15 cellular contexts compared by ENCODE assay signal in genomic region chr12:131598717-131599116, GRCh38.
"Had no signal": no experiment of that assay in that cellular context is flagged by ENCODE, and none has a peak within 500 bp of the region (broad histone marks: within the 10 kb centered on the region; RNA-seq: fewer than 3 reads in every experiment).

No MANE protein-coding gene starts in this region.

- H3K27ac Mint-ChIP-seq: activated naive CD8-positive, alpha-beta T cell; activated T-helper 1 cell treated with anti-CD3 and anti-CD28 coated beads, Interleukin-12 subunit alpha, Interleukin-12 subunit beta, Interleukin-2, Interleukin-4 antibody, amounts not matched to agents 30 ng/mL and 10 ng/mL and 1 ng/mL, durations not matched to agents 14 hours and 24 hours and 36 hours; mesothelial cell of epicardium had no signal

- H3K4me2 ChIP-seq: hepatocyte had no signal

- H3K27ac ChIP-seq: hepatocyte, psoas muscle, suprapubic skin, transverse colon, uterus, VCaP had no signal

- H3K36me3 ChIP-seq: suprapubic skin, transverse colon, uterus had no signal

- H2AFZ ChIP-seq: hepatocyte had no signal

- H3K4me3 Mint-ChIP-seq: activated naive CD8-positive, alpha-beta T cell; activated T-helper 1 cell treated with anti-CD3 and anti-CD28 coated beads, Interleukin-12 subunit alpha, Interleukin-12 subunit beta, Interleukin-2, Interleukin-4 antibody, amounts not matched to agents 30 ng/mL and 10 ng/mL and 1 ng/mL, durations not matched to agents 14 hours and 24 hours and 36 hours; mesothelial cell of epicardium; stimulated activated naive CD8-positive, alpha-beta T cell treated with anti-CD3 and anti-CD28 coated beads, Interleukin-15, amount 100 ng/mL, for 72 hours had no signal

- H3K27me3 ChIP-seq: hepatocyte, transverse colon, uterus had no signal

- H3K27me3 Mint-ChIP-seq: activated naive CD8-positive, alpha-beta T cell; stimulated activated naive CD8-positive, alpha-beta T cell treated with anti-CD3 and anti-CD28 coated beads, Interleukin-15, amount 100 ng/mL, for 72 hours had no signal

- H3K36me3 Mint-ChIP-seq: activated naive CD8-positive, alpha-beta T cell; mesothelial cell of epicardium had no signal

- ATAC-seq: left lobe of liver; psoas muscle; stimulated activated naive CD8-positive, alpha-beta T cell treated with anti-CD3 and anti-CD28 coated beads, Interleukin-15, amount 100 ng/mL, for 72 hours had no signal

- H3K79me2 ChIP-seq: hepatocyte had no signal

- H3K9me3 Mint-ChIP-seq: activated T-helper 1 cell treated with anti-CD3 and anti-CD28 coated beads, Interleukin-12 subunit alpha, Interleukin-12 subunit beta, Interleukin-2, Interleukin-4 antibody, amounts not matched to agents 30 ng/mL and 10 ng/mL and 1 ng/mL, durations not matched to agents 14 hours and 24 hours and 36 hours; mesothelial cell of epicardium; stimulated activated naive CD8-positive, alpha-beta T cell treated with anti-CD3 and anti-CD28 coated beads, Interleukin-15, amount 100 ng/mL, for 72 hours had no signal

- H3K4me1 Mint-ChIP-seq: mesothelial cell of epicardium had no signal

- H3K4me3 ChIP-seq: hepatocyte, psoas muscle, suprapubic skin, transverse colon, uterus had no signal

- H3K4me1 ChIP-seq: psoas muscle, suprapubic skin, transverse colon, uterus had no signal

- H3K9me3 ChIP-seq: psoas muscle, suprapubic skin, transverse colon, uterus had no signal

- DNase-seq: activated CD4-positive, alpha-beta T cell treated with anti-CD3 and anti-CD28 coated beads for 1 hour; effector CD4-positive, alpha-beta T cell; foreskin fibroblast; psoas muscle; right cardiac atrium; stimulated activated naive CD8-positive, alpha-beta T cell treated with anti-CD3 and anti-CD28 coated beads, Interleukin-15, amount 100 ng/mL, for 72 hours; transverse colon; uterus had no signal
